ENCODE assay signal across 9 cellular contexts in the genomic region with DNA sequence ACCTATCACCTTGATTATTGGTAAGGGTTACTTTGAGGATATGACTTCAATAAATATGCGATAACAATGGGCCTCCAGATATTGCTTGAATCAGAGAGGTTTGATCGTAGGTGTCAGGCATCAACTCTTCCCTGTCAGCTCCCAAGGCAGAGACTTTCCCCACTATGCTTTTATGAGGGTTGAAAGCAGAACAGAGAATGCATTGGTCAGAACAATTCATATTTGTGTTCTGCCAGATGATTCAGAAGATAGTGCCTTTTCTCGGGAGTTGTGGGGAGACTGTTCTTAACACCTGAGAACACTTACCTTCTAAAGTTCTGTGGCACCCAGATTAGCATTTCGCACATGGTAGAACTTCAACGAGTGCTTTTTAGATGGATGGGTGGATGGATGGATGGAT.
"Had no signal": no experiment of that assay in that cellular context is flagged by ENCODE, and none has a peak within 500 bp of the region (broad histone marks: within the 10 kb centered on the region; RNA-seq: fewer than 3 reads in every experiment).

No MANE protein-coding gene starts in this region.

- H3K4me3 Mint-ChIP-seq: GM23338, H9 had no signal

- H3K9me3 Mint-ChIP-seq: GM23338, H9 had no signal

- H3K27ac Mint-ChIP-seq: GM23338, H9 had no signal

- DNase-seq: H9, HCEC 1CT, IMR-90, KG1 had no signal

- FAIRE-seq: H1, H54, HTR-8/SVneo, K562 had no signal

- H2AFZ ChIP-seq: GM23338 had no signal

- H3K4me2 ChIP-seq: GM23338 had no signal

- H3K4me3 ChIP-seq: GM23338, K562 had no signal
